ENCODE assay signal across 1 cellular context in the genomic region with DNA sequence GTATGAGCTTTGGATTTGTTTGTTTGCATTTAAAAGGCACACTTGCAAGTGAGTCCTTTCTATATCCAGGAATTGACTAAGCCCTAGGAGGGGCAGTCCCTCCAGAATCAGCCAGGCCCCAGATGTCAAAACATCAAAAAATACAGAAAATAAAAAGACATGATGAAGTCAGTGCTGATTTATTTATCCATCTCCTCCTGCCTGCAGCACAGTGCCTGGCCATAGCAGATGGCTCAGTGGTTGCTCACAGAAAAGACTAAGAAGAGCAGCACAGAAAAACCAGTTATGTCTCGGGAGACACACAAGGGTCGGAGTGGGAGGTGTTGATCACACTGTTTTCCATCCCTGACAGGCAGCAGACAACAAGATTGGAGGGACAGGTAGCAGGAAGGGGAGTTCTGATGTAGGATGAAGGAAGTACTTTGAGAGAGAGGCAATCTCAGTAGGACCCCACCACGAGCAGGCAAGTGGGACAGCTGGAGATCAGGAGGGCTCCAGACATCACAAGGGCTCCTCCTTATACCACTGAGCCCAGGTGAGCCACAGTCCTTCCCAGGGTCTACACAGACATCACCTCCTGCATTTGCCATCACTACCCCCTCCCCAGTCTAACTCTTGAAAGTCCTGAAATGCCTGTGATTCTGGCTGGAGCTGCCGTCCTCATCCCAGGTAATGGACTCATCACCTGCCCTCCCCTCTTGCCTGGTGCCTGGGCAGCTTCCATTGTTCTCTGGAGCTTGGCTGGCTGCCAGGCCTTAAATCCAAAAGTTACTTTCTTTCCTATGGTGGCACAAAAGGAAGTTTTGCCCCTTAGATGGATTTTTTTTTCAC.
TF ChIP-seq lines count a peak whose summit lies in the region.

No MANE protein-coding gene starts in this region.

TF ChIP-seq in HepG2, 621 proteins besides CTCF, POLR2A, EP300 and RAD21:
- no peak for TF ChIP-seq ZNF619 (CRISPR knock-in tag; IDR thresholded peaks at IDR 0.05)
- TF ChIP-seq, protein P1, sequence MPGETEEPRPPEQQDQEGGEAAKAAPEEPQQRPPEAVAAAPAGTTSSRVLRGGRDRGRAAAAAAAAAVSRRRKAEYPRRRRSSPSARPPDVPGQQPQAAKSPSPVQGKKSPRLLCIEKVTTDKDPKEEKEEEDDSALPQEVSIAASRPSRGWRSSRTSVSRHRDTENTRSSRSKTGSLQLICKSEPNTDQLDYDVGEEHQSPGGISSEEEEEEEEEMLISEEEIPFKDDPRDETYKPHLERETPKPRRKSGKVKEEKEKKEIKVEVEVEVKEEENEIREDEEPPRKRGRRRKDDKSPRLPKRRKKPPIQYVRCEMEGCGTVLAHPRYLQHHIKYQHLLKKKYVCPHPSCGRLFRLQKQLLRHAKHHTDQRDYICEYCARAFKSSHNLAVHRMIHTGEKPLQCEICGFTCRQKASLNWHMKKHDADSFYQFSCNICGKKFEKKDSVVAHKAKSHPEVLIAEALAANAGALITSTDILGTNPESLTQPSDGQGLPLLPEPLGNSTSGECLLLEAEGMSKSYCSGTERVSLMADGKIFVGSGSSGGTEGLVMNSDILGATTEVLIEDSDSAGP (CRISPR knock-in tag; IDR thresholded peaks at IDR 0.05; ENCODE audit: borderline replicate concordance): no peak
- TF ChIP-seq, protein P2, sequence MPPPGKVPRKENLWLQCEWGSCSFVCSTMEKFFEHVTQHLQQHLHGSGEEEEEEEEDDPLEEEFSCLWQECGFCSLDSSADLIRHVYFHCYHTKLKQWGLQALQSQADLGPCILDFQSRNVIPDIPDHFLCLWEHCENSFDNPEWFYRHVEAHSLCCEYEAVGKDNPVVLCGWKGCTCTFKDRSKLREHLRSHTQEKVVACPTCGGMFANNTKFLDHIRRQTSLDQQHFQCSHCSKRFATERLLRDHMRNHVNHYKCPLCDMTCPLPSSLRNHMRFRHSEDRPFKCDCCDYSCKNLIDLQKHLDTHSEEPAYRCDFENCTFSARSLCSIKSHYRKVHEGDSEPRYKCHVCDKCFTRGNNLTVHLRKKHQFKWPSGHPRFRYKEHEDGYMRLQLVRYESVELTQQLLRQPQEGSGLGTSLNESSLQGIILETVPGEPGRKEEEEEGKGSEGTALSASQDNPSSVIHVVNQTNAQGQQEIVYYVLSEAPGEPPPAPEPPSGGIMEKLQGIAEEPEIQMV (CRISPR knock-in tag; IDR thresholded peaks at IDR 0.05; ENCODE audit: low read depth): no peak
- no peak for TF ChIP-seq ELF3 (CRISPR knock-in tag; IDR thresholded peaks at IDR 0.05)
- TF ChIP-seq ZNF567 (CRISPR knock-in tag; IDR thresholded peaks at IDR 0.05; ENCODE audit: borderline replicate concordance): no peak
- TF ChIP-seq, protein P3, sequence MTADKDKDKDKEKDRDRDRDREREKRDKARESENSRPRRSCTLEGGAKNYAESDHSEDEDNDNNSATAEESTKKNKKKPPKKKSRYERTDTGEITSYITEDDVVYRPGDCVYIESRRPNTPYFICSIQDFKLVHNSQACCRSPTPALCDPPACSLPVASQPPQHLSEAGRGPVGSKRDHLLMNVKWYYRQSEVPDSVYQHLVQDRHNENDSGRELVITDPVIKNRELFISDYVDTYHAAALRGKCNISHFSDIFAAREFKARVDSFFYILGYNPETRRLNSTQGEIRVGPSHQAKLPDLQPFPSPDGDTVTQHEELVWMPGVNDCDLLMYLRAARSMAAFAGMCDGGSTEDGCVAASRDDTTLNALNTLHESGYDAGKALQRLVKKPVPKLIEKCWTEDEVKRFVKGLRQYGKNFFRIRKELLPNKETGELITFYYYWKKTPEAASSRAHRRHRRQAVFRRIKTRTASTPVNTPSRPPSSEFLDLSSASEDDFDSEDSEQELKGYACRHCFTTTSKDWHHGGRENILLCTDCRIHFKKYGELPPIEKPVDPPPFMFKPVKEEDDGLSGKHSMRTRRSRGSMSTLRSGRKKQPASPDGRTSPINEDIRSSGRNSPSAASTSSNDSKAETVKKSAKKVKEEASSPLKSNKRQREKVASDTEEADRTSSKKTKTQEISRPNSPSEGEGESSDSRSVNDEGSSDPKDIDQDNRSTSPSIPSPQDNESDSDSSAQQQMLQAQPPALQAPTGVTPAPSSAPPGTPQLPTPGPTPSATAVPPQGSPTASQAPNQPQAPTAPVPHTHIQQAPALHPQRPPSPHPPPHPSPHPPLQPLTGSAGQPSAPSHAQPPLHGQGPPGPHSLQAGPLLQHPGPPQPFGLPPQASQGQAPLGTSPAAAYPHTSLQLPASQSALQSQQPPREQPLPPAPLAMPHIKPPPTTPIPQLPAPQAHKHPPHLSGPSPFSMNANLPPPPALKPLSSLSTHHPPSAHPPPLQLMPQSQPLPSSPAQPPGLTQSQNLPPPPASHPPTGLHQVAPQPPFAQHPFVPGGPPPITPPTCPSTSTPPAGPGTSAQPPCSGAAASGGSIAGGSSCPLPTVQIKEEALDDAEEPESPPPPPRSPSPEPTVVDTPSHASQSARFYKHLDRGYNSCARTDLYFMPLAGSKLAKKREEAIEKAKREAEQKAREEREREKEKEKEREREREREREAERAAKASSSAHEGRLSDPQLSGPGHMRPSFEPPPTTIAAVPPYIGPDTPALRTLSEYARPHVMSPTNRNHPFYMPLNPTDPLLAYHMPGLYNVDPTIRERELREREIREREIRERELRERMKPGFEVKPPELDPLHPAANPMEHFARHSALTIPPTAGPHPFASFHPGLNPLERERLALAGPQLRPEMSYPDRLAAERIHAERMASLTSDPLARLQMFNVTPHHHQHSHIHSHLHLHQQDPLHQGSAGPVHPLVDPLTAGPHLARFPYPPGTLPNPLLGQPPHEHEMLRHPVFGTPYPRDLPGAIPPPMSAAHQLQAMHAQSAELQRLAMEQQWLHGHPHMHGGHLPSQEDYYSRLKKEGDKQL (CRISPR knock-in tag; IDR thresholded peaks at IDR 0.05; ENCODE audit: low read depth): no peak
- TF ChIP-seq ARNT2 (CRISPR knock-in tag; IDR thresholded peaks at IDR 0.05; ENCODE audit: low read depth): no peak
- TF ChIP-seq FOXK1 (CRISPR knock-in tag; IDR thresholded peaks at IDR 0.05; ENCODE audit: borderline replicate concordance, low read depth): no peak
- TF ChIP-seq PTBP1 (IDR thresholded peaks at IDR 0.05; ENCODE audit: low read depth, low read length, poor library complexity, severe bottlenecking): no peak
- TF ChIP-seq PAWR (CRISPR knock-in tag; IDR thresholded peaks at IDR 0.05; ENCODE audit: borderline replicate concordance): no peak
- no peak for TF ChIP-seq WIZ (CRISPR knock-in tag; IDR thresholded peaks at IDR 0.05)
- TF ChIP-seq ZNF788 (CRISPR knock-in tag; IDR thresholded peaks at IDR 0.05; ENCODE audit: borderline replicate concordance): no peak
- TF ChIP-seq ZNF746 (CRISPR knock-in tag; IDR thresholded peaks at IDR 0.05): no peak
